Comparison of ENCODE assay signal across 1 cellular context in the genomic region with DNA sequence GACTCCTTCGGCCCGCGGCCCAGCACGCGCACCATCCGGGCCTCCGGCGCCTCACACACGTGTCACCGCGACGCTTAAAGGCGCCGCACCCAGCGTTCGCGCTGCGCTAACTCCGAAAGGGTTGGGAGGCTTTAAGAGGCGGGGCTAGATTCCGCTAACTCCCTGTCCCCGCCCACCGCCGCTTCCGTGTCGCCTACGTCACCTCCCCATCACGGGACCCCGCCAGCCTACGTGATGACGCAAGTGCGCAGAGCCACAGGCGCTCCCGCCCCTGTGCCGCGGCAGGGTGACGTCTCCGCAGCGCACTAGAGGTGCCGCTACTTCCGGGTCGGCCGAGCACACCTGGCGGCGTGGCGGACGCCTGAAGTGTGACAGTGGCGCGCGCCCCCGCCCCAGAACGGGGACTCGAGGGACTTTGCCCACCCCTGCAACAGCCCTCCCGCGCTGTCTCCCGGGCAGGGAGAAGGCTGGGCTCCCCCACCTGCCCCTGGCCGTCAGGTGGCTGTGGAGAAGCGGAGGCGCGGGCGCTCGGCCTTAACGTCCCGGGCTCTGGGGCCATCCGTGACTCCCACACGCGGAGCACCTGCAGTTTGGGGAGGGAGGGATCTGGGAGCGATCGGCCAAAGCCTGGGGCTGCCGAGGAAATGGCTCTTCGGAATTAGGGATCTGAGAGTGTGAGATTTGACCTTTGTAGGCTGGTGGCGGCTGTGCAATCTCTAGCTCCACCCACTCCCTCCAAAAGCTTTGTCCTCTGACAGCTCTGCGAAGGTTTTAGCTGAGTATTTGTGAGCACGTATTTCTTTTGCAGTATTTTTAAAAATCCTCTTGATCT.
TF ChIP-seq lines count a peak whose summit lies in the region.

A gene (minus strand): TSS at position 35 of the 832 bp plus-strand sequence. CDS start 4,451 bp downstream, outside the sequence.

TF ChIP-seq in HepG2, 621 proteins besides CTCF, POLR2A, EP300 and RAD21 (continued from another document and continues in another):
- peak; percentile 30; the same call in 1 of the 2 replicates for TF ChIP-seq PRMT3 (CRISPR knock-in tag; IDR thresholded peaks at IDR 0.05; ENCODE audit: borderline replicate concordance, low read depth)
- TF ChIP-seq, protein P1, sequence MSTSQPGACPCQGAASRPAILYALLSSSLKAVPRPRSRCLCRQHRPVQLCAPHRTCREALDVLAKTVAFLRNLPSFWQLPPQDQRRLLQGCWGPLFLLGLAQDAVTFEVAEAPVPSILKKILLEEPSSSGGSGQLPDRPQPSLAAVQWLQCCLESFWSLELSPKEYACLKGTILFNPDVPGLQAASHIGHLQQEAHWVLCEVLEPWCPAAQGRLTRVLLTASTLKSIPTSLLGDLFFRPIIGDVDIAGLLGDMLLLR (CRISPR knock-in tag; IDR thresholded peaks at IDR 0.05): peak; percentile 87
- TF ChIP-seq GFI1 (CRISPR knock-in tag; IDR thresholded peaks at IDR 0.05; ENCODE audit: borderline replicate concordance): peak; percentile 88
- TF ChIP-seq SMAD1 (CRISPR knock-in tag; IDR thresholded peaks at IDR 0.05; ENCODE audit: borderline replicate concordance, low read depth): peak; percentile 95; the same call in 1 of the 2 replicates
- TF ChIP-seq CC2D1A (CRISPR knock-in tag; IDR thresholded peaks at IDR 0.05): no peak
- TF ChIP-seq, protein P2, sequence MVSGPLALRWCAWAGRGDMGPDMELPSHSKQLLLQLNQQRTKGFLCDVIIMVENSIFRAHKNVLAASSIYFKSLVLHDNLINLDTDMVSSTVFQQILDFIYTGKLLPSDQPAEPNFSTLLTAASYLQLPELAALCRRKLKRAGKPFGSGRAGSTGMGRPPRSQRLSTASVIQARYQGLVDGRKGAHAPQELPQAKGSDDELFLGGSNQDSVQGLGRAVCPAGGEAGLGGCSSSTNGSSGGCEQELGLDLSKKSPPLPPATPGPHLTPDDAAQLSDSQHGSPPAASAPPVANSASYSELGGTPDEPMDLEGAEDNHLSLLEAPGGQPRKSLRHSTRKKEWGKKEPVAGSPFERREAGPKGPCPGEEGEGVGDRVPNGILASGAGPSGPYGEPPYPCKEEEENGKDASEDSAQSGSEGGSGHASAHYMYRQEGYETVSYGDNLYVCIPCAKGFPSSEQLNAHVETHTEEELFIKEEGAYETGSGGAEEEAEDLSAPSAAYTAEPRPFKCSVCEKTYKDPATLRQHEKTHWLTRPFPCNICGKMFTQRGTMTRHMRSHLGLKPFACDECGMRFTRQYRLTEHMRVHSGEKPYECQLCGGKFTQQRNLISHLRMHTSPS (CRISPR knock-in tag; IDR thresholded peaks at IDR 0.05; ENCODE audit: low read depth): peak; percentile 75
- TF ChIP-seq ZBTB3 (CRISPR knock-in tag; IDR thresholded peaks at IDR 0.05; ENCODE audit: borderline replicate concordance, low read depth): peak; percentile 93; the same call in 1 of the 2 replicates
- peak; percentile 98 for TF ChIP-seq SPEN (CRISPR knock-in tag; IDR thresholded peaks at IDR 0.05; ENCODE audit: low read depth)
- peak; percentile 95 for TF ChIP-seq ZBTB7A (CRISPR knock-in tag; IDR thresholded peaks at IDR 0.05)
- TF ChIP-seq, protein P3, sequence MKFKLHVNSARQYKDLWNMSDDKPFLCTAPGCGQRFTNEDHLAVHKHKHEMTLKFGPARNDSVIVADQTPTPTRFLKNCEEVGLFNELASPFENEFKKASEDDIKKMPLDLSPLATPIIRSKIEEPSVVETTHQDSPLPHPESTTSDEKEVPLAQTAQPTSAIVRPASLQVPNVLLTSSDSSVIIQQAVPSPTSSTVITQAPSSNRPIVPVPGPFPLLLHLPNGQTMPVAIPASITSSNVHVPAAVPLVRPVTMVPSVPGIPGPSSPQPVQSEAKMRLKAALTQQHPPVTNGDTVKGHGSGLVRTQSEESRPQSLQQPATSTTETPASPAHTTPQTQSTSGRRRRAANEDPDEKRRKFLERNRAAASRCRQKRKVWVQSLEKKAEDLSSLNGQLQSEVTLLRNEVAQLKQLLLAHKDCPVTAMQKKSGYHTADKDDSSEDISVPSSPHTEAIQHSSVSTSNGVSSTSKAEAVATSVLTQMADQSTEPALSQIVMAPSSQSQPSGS (CRISPR knock-in tag; IDR thresholded peaks at IDR 0.05): peak; percentile 99
- TF ChIP-seq, protein P4, sequence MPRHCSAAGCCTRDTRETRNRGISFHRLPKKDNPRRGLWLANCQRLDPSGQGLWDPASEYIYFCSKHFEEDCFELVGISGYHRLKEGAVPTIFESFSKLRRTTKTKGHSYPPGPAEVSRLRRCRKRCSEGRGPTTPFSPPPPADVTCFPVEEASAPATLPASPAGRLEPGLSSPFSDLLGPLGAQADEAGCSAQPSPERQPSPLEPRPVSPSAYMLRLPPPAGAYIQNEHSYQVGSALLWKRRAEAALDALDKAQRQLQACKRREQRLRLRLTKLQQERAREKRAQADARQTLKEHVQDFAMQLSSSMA (CRISPR knock-in tag; IDR thresholded peaks at IDR 0.05): peak; percentile 78
- TF ChIP-seq NCOA1 (CRISPR knock-in tag; IDR thresholded peaks at IDR 0.05): peak; percentile 83
- TF ChIP-seq HIVEP1 (CRISPR knock-in tag; IDR thresholded peaks at IDR 0.05): peak; percentile 98
- TF ChIP-seq, protein P5, sequence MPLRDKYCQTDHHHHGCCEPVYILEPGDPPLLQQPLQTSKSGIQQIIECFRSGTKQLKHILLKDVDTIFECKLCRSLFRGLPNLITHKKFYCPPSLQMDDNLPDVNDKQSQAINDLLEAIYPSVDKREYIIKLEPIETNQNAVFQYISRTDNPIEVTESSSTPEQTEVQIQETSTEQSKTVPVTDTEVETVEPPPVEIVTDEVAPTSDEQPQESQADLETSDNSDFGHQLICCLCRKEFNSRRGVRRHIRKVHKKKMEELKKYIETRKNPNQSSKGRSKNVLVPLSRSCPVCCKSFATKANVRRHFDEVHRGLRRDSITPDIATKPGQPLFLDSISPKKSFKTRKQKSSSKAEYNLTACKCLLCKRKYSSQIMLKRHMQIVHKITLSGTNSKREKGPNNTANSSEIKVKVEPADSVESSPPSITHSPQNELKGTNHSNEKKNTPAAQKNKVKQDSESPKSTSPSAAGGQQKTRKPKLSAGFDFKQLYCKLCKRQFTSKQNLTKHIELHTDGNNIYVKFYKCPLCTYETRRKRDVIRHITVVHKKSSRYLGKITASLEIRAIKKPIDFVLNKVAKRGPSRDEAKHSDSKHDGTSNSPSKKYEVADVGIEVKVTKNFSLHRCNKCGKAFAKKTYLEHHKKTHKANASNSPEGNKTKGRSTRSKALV (CRISPR knock-in tag; IDR thresholded peaks at IDR 0.05): peak; percentile 71
- TF ChIP-seq, protein P6, sequence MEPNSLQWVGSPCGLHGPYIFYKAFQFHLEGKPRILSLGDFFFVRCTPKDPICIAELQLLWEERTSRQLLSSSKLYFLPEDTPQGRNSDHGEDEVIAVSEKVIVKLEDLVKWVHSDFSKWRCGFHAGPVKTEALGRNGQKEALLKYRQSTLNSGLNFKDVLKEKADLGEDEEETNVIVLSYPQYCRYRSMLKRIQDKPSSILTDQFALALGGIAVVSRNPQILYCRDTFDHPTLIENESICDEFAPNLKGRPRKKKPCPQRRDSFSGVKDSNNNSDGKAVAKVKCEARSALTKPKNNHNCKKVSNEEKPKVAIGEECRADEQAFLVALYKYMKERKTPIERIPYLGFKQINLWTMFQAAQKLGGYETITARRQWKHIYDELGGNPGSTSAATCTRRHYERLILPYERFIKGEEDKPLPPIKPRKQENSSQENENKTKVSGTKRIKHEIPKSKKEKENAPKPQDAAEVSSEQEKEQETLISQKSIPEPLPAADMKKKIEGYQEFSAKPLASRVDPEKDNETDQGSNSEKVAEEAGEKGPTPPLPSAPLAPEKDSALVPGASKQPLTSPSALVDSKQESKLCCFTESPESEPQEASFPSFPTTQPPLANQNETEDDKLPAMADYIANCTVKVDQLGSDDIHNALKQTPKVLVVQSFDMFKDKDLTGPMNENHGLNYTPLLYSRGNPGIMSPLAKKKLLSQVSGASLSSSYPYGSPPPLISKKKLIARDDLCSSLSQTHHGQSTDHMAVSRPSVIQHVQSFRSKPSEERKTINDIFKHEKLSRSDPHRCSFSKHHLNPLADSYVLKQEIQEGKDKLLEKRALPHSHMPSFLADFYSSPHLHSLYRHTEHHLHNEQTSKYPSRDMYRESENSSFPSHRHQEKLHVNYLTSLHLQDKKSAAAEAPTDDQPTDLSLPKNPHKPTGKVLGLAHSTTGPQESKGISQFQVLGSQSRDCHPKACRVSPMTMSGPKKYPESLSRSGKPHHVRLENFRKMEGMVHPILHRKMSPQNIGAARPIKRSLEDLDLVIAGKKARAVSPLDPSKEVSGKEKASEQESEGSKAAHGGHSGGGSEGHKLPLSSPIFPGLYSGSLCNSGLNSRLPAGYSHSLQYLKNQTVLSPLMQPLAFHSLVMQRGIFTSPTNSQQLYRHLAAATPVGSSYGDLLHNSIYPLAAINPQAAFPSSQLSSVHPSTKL (CRISPR knock-in tag; IDR thresholded peaks at IDR 0.05): peak; percentile 86
- peak; percentile 98 for TF ChIP-seq HOXA5 (CRISPR knock-in tag; IDR thresholded peaks at IDR 0.05)
- TF ChIP-seq SIX1 (CRISPR knock-in tag; IDR thresholded peaks at IDR 0.05; ENCODE audit: borderline replicate concordance): no peak
- TF ChIP-seq ZNF607 (CRISPR knock-in tag; IDR thresholded peaks at IDR 0.05; ENCODE audit: borderline replicate concordance): peak; percentile 85
- TF ChIP-seq NPAS2 (CRISPR knock-in tag; IDR thresholded peaks at IDR 0.05; ENCODE audit: borderline replicate concordance): no peak
- TF ChIP-seq ZNF274 (CRISPR knock-in tag; IDR thresholded peaks at IDR 0.05): peak; percentile 98
- peak; percentile 86 for TF ChIP-seq ZC3H13 (CRISPR knock-in tag; IDR thresholded peaks at IDR 0.05)
- peak; percentile 77 for TF ChIP-seq BCL6 (CRISPR knock-in tag; IDR thresholded peaks at IDR 0.05)
- TF ChIP-seq SCMH1 (CRISPR knock-in tag; IDR thresholded peaks at IDR 0.05; ENCODE audit: borderline replicate concordance): no peak
- peak; percentile 100 for TF ChIP-seq HOXA3 (CRISPR knock-in tag; IDR thresholded peaks at IDR 0.05)
- no peak for TF ChIP-seq SNRNP70 (IDR thresholded peaks at IDR 0.05; ENCODE audit: low read depth, low read length)
- 0 out of 2 replicates have a peak, but pooled peaks have one; percentile 40 for TF ChIP-seq ZNF850 (CRISPR knock-in tag; conservative IDR thresholded peaks at IDR 0.05)
- TF ChIP-seq, protein P7, sequence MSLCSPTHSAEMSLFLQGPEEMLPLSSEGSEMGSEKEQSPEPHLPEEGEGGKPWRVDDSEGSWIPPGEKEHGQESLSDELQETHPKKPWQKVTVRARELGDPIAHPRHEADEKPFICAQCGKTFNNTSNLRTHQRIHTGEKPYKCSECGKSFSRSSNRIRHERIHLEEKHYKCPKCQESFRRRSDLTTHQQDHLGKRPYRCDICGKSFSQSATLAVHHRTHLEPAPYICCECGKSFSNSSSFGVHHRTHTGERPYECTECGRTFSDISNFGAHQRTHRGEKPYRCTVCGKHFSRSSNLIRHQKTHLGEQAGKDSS (CRISPR knock-in tag; IDR thresholded peaks at IDR 0.05; ENCODE audit: borderline replicate concordance, low read depth): peak; percentile 90; the same call in 1 of the 2 replicates
- TF ChIP-seq ETV6 (CRISPR knock-in tag; conservative IDR thresholded peaks at IDR 0.05): peak; percentile 93; the same call in 1 of the 2 replicates
- TF ChIP-seq, protein P8, sequence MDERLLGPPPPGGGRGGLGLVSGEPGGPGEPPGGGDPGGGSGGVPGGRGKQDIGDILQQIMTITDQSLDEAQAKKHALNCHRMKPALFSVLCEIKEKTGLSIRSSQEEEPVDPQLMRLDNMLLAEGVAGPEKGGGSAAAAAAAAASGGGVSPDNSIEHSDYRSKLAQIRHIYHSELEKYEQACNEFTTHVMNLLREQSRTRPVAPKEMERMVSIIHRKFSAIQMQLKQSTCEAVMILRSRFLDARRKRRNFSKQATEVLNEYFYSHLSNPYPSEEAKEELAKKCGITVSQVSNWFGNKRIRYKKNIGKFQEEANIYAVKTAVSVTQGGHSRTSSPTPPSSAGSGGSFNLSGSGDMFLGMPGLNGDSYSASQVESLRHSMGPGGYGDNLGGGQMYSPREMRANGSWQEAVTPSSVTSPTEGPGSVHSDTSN (CRISPR knock-in tag; IDR thresholded peaks at IDR 0.05): no peak
- no peak for TF ChIP-seq ZNF207 (IDR thresholded peaks at IDR 0.05; ENCODE audit: borderline replicate concordance)
- 0 out of 2 replicates have a peak, but pooled peaks have one; percentile 32 for TF ChIP-seq ZNF562 (CRISPR knock-in tag; IDR thresholded peaks at IDR 0.05; ENCODE audit: borderline replicate concordance)
- peak; percentile 98 for TF ChIP-seq ZFP90 (CRISPR knock-in tag; IDR thresholded peaks at IDR 0.05; ENCODE audit: borderline replicate concordance)
- TF ChIP-seq, protein P9, sequence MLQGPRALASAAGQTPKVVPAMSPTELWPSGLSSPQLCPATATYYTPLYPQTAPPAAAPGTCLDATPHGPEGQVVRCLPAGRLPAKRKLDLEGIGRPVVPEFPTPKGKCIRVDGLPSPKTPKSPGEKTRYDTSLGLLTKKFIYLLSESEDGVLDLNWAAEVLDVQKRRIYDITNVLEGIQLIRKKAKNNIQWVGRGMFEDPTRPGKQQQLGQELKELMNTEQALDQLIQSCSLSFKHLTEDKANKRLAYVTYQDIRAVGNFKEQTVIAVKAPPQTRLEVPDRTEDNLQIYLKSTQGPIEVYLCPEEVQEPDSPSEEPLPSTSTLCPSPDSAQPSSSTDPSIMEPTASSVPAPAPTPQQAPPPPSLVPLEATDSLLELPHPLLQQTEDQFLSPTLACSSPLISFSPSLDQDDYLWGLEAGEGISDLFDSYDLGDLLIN (CRISPR knock-in tag; IDR thresholded peaks at IDR 0.05; ENCODE audit: borderline replicate concordance): no peak
- TF ChIP-seq, protein P10, sequence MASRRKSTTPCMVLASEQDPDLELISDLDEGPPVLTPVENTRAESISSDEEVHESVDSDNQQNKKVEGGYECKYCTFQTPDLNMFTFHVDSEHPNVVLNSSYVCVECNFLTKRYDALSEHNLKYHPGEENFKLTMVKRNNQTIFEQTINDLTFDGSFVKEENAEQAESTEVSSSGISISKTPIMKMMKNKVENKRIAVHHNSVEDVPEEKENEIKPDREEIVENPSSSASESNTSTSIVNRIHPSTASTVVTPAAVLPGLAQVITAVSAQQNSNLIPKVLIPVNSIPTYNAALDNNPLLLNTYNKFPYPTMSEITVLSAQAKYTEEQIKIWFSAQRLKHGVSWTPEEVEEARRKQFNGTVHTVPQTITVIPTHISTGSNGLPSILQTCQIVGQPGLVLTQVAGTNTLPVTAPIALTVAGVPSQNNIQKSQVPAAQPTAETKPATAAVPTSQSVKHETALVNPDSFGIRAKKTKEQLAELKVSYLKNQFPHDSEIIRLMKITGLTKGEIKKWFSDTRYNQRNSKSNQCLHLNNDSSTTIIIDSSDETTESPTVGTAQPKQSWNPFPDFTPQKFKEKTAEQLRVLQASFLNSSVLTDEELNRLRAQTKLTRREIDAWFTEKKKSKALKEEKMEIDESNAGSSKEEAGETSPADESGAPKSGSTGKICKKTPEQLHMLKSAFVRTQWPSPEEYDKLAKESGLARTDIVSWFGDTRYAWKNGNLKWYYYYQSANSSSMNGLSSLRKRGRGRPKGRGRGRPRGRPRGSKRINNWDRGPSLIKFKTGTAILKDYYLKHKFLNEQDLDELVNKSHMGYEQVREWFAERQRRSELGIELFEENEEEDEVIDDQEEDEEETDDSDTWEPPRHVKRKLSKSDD (CRISPR knock-in tag; IDR thresholded peaks at IDR 0.05; ENCODE audit: low read depth): peak; percentile 100
- peak; percentile 98 for TF ChIP-seq CAMTA2 (CRISPR knock-in tag; IDR thresholded peaks at IDR 0.05; ENCODE audit: borderline replicate concordance)
- TF ChIP-seq U2AF2 (IDR thresholded peaks at IDR 0.05; ENCODE audit: low read depth, low read length): no peak
